16 cellular contexts compared by ENCODE assay signal in the genomic region with DNA sequence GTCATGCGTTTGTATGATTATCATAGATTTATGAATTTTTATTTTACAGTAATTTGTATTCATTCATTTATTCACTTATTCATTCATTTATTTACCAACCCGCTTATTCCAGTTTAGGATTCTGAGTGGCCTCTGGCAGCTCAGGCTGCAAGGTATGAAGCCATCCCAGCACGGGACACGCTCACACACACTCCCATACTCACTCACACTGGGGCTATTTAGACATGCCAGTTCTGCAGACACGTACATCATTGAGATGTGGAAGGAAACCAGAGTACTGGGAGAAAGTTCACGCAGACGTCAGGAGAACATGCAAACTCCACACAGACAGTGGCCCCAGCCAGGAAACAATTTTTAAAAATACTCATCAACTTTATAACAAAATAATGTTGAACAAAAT. TPM values are rescaled to one million over a fixed set of nuclear protein-coding genes. Genes with fewer than 3 reads are reported as not detected.
DNase-seq lines count a peak whose midpoint lies in the region; ATAC-seq and TF ChIP-seq lines count a peak whose summit lies in the region.
"Had no signal": no experiment of that assay in that cellular context is flagged by ENCODE, and none has a peak within 500 bp of the region (broad histone marks: within the 10 kb centered on the region; RNA-seq: fewer than 3 reads in every experiment).

No MANE protein-coding gene starts in this region.

- H3K4ac ChIP-seq in trophoblast cell (ENCODE audit: low read depth, low read length) = no peak overlapping the region

- no peak for TF ChIP-seq CTCF in left ventricle myocardium inferior (IDR thresholded peaks at IDR 0.05; ENCODE audit: borderline replicate concordance)

- no peak overlapping the region for H4K91ac ChIP-seq in trophoblast cell (ENCODE audit: low read depth, low read length)

- H3K9me3 Mint-ChIP-seq in stimulated activated effector memory CD8-positive, alpha-beta T cell treated with anti-CD3 and anti-CD28 coated beads, Interleukin-12 subunit alpha, Interleukin-12 subunit beta, amount 100 ng/mL, for 72 hours = no peaks in the 10 kb centered on the region
- H3K9me3 Mint-ChIP-seq: GM23338 had no signal

- H4K8ac ChIP-seq in trophoblast cell (ENCODE audit: low read depth, low read length) = no peak overlapping the region

- H3K27ac Mint-ChIP-seq in stimulated activated effector memory CD8-positive, alpha-beta T cell treated with anti-CD3 and anti-CD28 coated beads, Interleukin-12 subunit alpha, Interleukin-12 subunit beta, amount 100 ng/mL, for 72 hours = no peak overlapping the region
- H3K27ac Mint-ChIP-seq: CD4-positive, alpha-beta memory T cell; GM23338 had no signal

- H3K36me3 ChIP-seq in left ventricle myocardium inferior (no peaks in the 10 kb centered on the region), trophoblast cell (ENCODE audit: control insufficient read depth in 1 of 2, insufficient read depth in 2 of 2, low read length in 2 of 2) (no peaks in the 10 kb centered on the region)
- no peaks in the 10 kb centered on the region for H3K36me3 ChIP-seq in effector memory CD4-positive, alpha-beta T cell (ENCODE audit: control insufficient read depth, insufficient read depth, low read length)
- H3K36me3 ChIP-seq: BLaER1 had no signal

- peak overlapping the region; percentile 1 for H3K4me2 ChIP-seq in trophoblast cell (ENCODE audit: low read length)
- H3K4me2 ChIP-seq: BLaER1, GM23338 had no signal

- no peak overlapping the region for H3K18ac ChIP-seq in trophoblast cell (ENCODE audit: low read length)

- no peak overlapping the region for H2BK12ac ChIP-seq in trophoblast cell (ENCODE audit: low read length)

- H3K4me3 ChIP-seq in left ventricle myocardium inferior (no peak overlapping the region), trophoblast cell (ENCODE audit: low read depth, low read length) (no peak overlapping the region)
- H3K4me3 ChIP-seq in effector memory CD4-positive, alpha-beta T cell (ENCODE audit: insufficient read depth, low read depth, low read length, poor library complexity, severe bottlenecking) = no peak overlapping the region
- H3K4me3 ChIP-seq: BLaER1, GM23338 had no signal

- peak; percentile 47 for DNase-seq in Right ventricle myocardium superior
- DNase-seq in cardiac septum (ENCODE audit: low spot score) = no peak
- peak; percentile 44 for DNase-seq in left ventricle myocardium inferior
- no peak for DNase-seq in trophoblast cell
- no peak for DNase-seq in dedifferentiated amniotic fluid mesenchymal stem cell (ENCODE audit: extremely low spot score)
- no peak for DNase-seq in stimulated activated effector memory CD8-positive, alpha-beta T cell treated with anti-CD3 and anti-CD28 coated beads, Interleukin-12 subunit alpha, Interleukin-12 subunit beta, amount 100 ng/mL, for 72 hours (ENCODE audit: low spot score in 2 of 2)
- no peak for DNase-seq in effector memory CD4-positive, alpha-beta T cell
- DNase-seq: 8988T; CD4-positive, alpha-beta memory T cell; DMS153; DMS79; GDM1; HCEC 1CT had no signal

- no peak overlapping the region for H3K9ac ChIP-seq in trophoblast cell (ENCODE audit: low read length)
- H3K9ac ChIP-seq: BLaER1 had no signal

- no peak overlapping the region for H3K14ac ChIP-seq in trophoblast cell (ENCODE audit: low read length)

- no peak overlapping the region for H2BK5ac ChIP-seq in trophoblast cell (ENCODE audit: low read depth, low read length, poor library complexity)

- no peak overlapping the region for H2AFZ ChIP-seq in trophoblast cell (ENCODE audit: insufficient read depth, low read length, poor library complexity)
- H2AFZ ChIP-seq: GM23338 had no signal

- H3K27me3 ChIP-seq in left ventricle myocardium inferior (ENCODE audit: low read depth) (no peaks in the 10 kb centered on the region), trophoblast cell (ENCODE audit: insufficient read depth, low read length) (no peaks in the 10 kb centered on the region)
- no peaks in the 10 kb centered on the region for H3K27me3 ChIP-seq in effector memory CD4-positive, alpha-beta T cell (replicated peaks; ENCODE audit: control insufficient read depth, insufficient read depth, low read length, poor library complexity, severe bottlenecking)
- H3K27me3 ChIP-seq: BLaER1 had no signal

- no peak overlapping the region for H3K4me3 Mint-ChIP-seq in stimulated activated effector memory CD8-positive, alpha-beta T cell treated with anti-CD3 and anti-CD28 coated beads, Interleukin-12 subunit alpha, Interleukin-12 subunit beta, amount 100 ng/mL, for 72 hours
- H3K4me3 Mint-ChIP-seq: CD14-positive monocyte; CD4-positive, alpha-beta memory T cell; GM23338 had no signal

- H3K79me1 ChIP-seq in trophoblast cell (ENCODE audit: low read length) = peaks cover 6% of the 10 kb centered on the region

- H3K36me3 Mint-ChIP-seq in stimulated activated effector memory CD8-positive, alpha-beta T cell treated with anti-CD3 and anti-CD28 coated beads, Interleukin-12 subunit alpha, Interleukin-12 subunit beta, amount 100 ng/mL, for 72 hours = no peaks in the 10 kb centered on the region
- H3K36me3 Mint-ChIP-seq: CD14-positive monocyte had no signal

- H3K27ac ChIP-seq in left ventricle myocardium inferior (replicated peaks) (peak overlapping the region; percentile 81), trophoblast cell (ENCODE audit: low read depth, low read length) (peak overlapping the region; percentile 73)
- no peak overlapping the region for H3K27ac ChIP-seq in effector memory CD4-positive, alpha-beta T cell (ENCODE audit: insufficient read depth, low read length, poor library complexity, severe bottlenecking)
- H3K27ac ChIP-seq: BLaER1 had no signal

- H2BK120ac ChIP-seq in trophoblast cell (ENCODE audit: insufficient read depth, low read length, poor library complexity) = no peak overlapping the region

- H3K4me1 ChIP-seq in left ventricle myocardium inferior (peaks cover 44% of the 10 kb centered on the region), trophoblast cell (ENCODE audit: control insufficient read depth in 1 of 2, insufficient read depth in 2 of 2, low read length in 2 of 2) (peaks cover 4 to 7% of the 10 kb centered on the region in 2 experiments)
- peaks cover 7% of the 10 kb centered on the region for H3K4me1 ChIP-seq in effector memory CD4-positive, alpha-beta T cell (ENCODE audit: control insufficient read depth, insufficient read depth, low read length, poor library complexity, severe bottlenecking)

- H3K4me1 Mint-ChIP-seq in stimulated activated effector memory CD8-positive, alpha-beta T cell treated with anti-CD3 and anti-CD28 coated beads, Interleukin-12 subunit alpha, Interleukin-12 subunit beta, amount 100 ng/mL, for 72 hours = peaks cover 13% of the 10 kb centered on the region

- intact Hi-C loops in Right ventricle myocardium superior (cut with DNase I) = loop anchor here (10.0 kb wide), 1 partner anchor 520 kb away; the partner anchor contains the start of gene MEIS2
- intact Hi-C loops in cardiac septum (cut with DNase I) = no loop called here
- intact Hi-C loops in left ventricle myocardium inferior (cut with micrococcal nuclease) = no loop called here

- ATAC-seq in Right ventricle myocardium superior (ENCODE audit: poor library complexity) = peak; percentile 90
- ATAC-seq in stimulated activated effector memory CD8-positive, alpha-beta T cell treated with anti-CD3 and anti-CD28 coated beads, Interleukin-12 subunit alpha, Interleukin-12 subunit beta, amount 100 ng/mL, for 72 hours = no peak
- ATAC-seq: GM23338 had no signal

- H3K79me2 ChIP-seq in trophoblast cell (ENCODE audit: control insufficient read depth, insufficient read depth, low read length, poor library complexity) = peaks cover 4% of the 10 kb centered on the region

- no CpG with 5 or more reads among the region's 7 CpGs for WGBS in trophoblast cell (ENCODE audit: extremely low coverage, insufficient coverage, insufficient read length)

- H4K12ac ChIP-seq in trophoblast cell (ENCODE audit: low read depth, low read length) = no peak overlapping the region

- H3K9me3 ChIP-seq in left ventricle myocardium inferior (replicated peaks) (no peaks in the 10 kb centered on the region), trophoblast cell (ENCODE audit: insufficient read depth, low read depth, low read length) (no peaks in the 10 kb centered on the region)
- H3K9me3 ChIP-seq in effector memory CD4-positive, alpha-beta T cell (ENCODE audit: control insufficient read depth, low read length) = no peaks in the 10 kb centered on the region
- H3K9me3 ChIP-seq: BLaER1 had no signal

- no peak overlapping the region for H3K23ac ChIP-seq in trophoblast cell (ENCODE audit: low read length)

- no peak overlapping the region for H2AK5ac ChIP-seq in trophoblast cell (ENCODE audit: low read length)

RNA-seq across cellular contexts. Expression of gene CDIN1, which starts 5.1 kb away (rescaled TPM):
- 187 TPM for total RNA-seq in Right ventricle myocardium superior
- total RNA-seq in cardiac septum = 97.4 TPM
- total RNA-seq in left ventricle myocardium inferior = 179 TPM
- 13.6 and 14.9 TPM in 2 replicates for polyA plus RNA-seq in trophoblast cell (2013)

Comparison
In these comparisons a context has a peak if more than half of its experiments do, and no peak if none do; other contexts are left out.
1. DNase-seq: peak in Right ventricle myocardium superior (single experiment) and left ventricle myocardium inferior (single experiment); none in cardiac septum (single experiment), trophoblast cell (0 of 2), dedifferentiated amniotic fluid mesenchymal stem cell (single experiment), stimulated activated effector memory CD8-positive, alpha-beta T cell treated with anti-CD3 and anti-CD28 coated beads, Interleukin-12 subunit alpha, Interleukin-12 subunit beta, amount 100 ng/mL, for 72 hours (0 of 2) and effector memory CD4-positive, alpha-beta T cell (0 of 3).